21 cellular contexts compared by ENCODE assay signal in genomic region chr2:164600763-164601162, GRCh38. TPM values are rescaled to one million over a fixed set of nuclear protein-coding genes. Genes with fewer than 3 reads are reported as not detected.
"Had no signal": no experiment of that assay in that cellular context is flagged by ENCODE, and none has a peak within 500 bp of the region (broad histone marks: within the 10 kb centered on the region; RNA-seq: fewer than 3 reads in every experiment).

No MANE protein-coding gene starts in this region.

- H3K27me3 ChIP-seq: breast epithelium, transverse colon had no signal

- DNase-seq: activated CD4-positive, alpha-beta T cell treated with anti-CD3 and anti-CD28 coated beads, Interleukin-2, amount 10 ng/mL, durations not matched to agents 7 days and 5 days; activated CD8-positive, alpha-beta memory T cell treated with anti-CD3 and anti-CD28 coated beads, Interleukin-2, amount 10 ng/mL, durations not matched to agents 7 days and 5 days; activated CD8-positive, alpha-beta T cell treated with anti-CD3 and anti-CD28 coated beads for 36 hours; activated gamma-delta T cell; anterior cingulate cortex; endodermal cell; hippocampal formation; mesendoderm; mucosa of descending colon; nephron progenitor cell; stimulated activated CD4-positive, alpha-beta T cell treated with anti-CD3 and anti-CD28 coated beads, Interleukin-2, amount 100 ng/mL, for 48 hours; stimulated activated CD8-positive, alpha-beta memory T cell treated with anti-CD3 and anti-CD28 coated beads, Interleukin-4, amount 100 ng/mL, for 48 hours; stimulated activated naive B cell treated with anti-CD40 and anti-IgM and Interleukin-4, amounts not matched to agents 10 μg/mL and 1 μg/mL and 100 μg/mL, for 72 hours; T-cell; transverse colon had no signal

- H3K9me3 ChIP-seq: breast epithelium, mucosa of descending colon, transverse colon had no signal

- H3K36me3 ChIP-seq: breast epithelium, transverse colon had no signal

- H3K27ac ChIP-seq: breast epithelium, coronary artery, parathyroid adenoma, transverse colon, VCaP had no signal

- ATAC-seq: activated CD4-positive, CD25-positive, alpha-beta regulatory T cell treated with anti-CD3 and anti-CD28 coated beads, Interleukin-2, amount 50 U/mL, for 24 hours; activated CD8-positive, alpha-beta memory T cell treated with anti-CD3 and anti-CD28 coated beads, Interleukin-2, amount 10 ng/mL, durations not matched to agents 7 days and 5 days; T-cell had no signal

- H3K4me3 ChIP-seq: breast epithelium, coronary artery, mucosa of descending colon, transverse colon had no signal

- H3K4me1 ChIP-seq: breast epithelium, transverse colon had no signal

RNA-seq across cellular contexts. Expression of gene GRB14, which starts 20.5 kb away (rescaled TPM):
- total RNA-seq: activated CD4-positive, alpha-beta T cell treated with anti-CD3 and anti-CD28 coated beads, Interleukin-2, amount 10 ng/mL, durations not matched to agents 7 days and 5 days; activated CD8-positive, alpha-beta memory T cell treated with anti-CD3 and anti-CD28 coated beads, Interleukin-2, amount 10 ng/mL, durations not matched to agents 7 days and 5 days; activated CD8-positive, alpha-beta T cell treated with anti-CD3 and anti-CD28 coated beads for 36 hours; activated T-helper 1 cell treated with anti-CD3 and anti-CD28 coated beads, Interleukin-12 subunit alpha, Interleukin-12 subunit beta, Interleukin-2, Interleukin-4 antibody, amounts not matched to agents 30 ng/mL and 10 ng/mL and 1 ng/mL, durations not matched to agents 14 hours and 24 hours and 36 hours; T-cell had no signal
